Comparison of ENCODE assay signal across 10 cellular contexts in the genomic region with DNA sequence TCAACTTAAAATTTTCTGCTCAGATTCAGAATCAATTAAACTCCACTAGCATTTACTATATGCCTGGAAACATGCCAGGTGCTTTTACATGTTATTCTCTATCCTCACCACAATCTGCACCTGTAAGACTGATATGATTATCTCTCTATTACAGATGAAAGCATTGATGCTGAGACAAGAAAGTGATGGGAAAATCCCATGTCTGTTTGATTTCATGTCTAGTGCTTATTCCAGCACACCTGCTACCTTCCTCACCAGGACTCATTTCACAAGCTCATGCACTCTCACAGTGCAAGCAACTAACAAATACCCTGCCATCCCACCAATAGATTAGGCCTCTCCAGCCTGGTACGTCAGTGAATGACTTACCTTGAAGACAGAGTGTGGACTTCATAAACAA. TPM values are rescaled to one million over a fixed set of nuclear protein-coding genes. Genes with fewer than 3 reads are reported as not detected.
DNase-seq lines count a peak whose midpoint lies in the region; ATAC-seq and TF ChIP-seq lines count a peak whose summit lies in the region.
"Had no signal": no experiment of that assay in that cellular context is flagged by ENCODE, and none has a peak within 500 bp of the region (broad histone marks: within the 10 kb centered on the region; RNA-seq: fewer than 3 reads in every experiment).

No MANE protein-coding gene starts in this region.

- no peak overlapping the region for H3K9ac ChIP-seq in colonic mucosa (ENCODE audit: low read depth in 2 of 2, low read length in 2 of 2)
- H3K9ac ChIP-seq: BLaER1 treated with 17β-estradiol and CSF1 and Interleukin-3, amounts not matched to agents 10 nM and 100 nM had no signal

- CTCF ChIA-PET in T-cell (lab: Charles Lee): interaction anchor here in 1 of 2 donors (2.2 kb wide), 1 partner anchor 23 kb away, joined by 7 read pairs; no protein-coding TSS in a partner anchor

- TF ChIP-seq CTCF in right atrium auricular region (IDR thresholded peaks at IDR 0.05): no peak
- no peak for TF ChIP-seq CTCF in foreskin fibroblast (IDR thresholded peaks at IDR 0.05; ENCODE audit: low read depth, low read length)
- no peak for TF ChIP-seq CTCF in colonic mucosa (IDR thresholded peaks at IDR 0.05)

- H3K4me3 ChIP-seq in right cardiac atrium (ENCODE audit: low read length) (no peak overlapping the region), right atrium auricular region (no peak overlapping the region), foreskin fibroblast (ENCODE audit: low read depth in 1 of 2, low read length in 2 of 2) (no peak overlapping the region), colonic mucosa (no peak overlapping the region)
- H3K4me3 ChIP-seq: BLaER1 treated with 17β-estradiol and CSF1 and Interleukin-3, amounts not matched to agents 10 nM and 100 nM; SK-N-MC had no signal

- H3K4me1 ChIP-seq in right cardiac atrium (ENCODE audit: control insufficient read depth, insufficient read depth, low read length) (peaks cover 2% of the 10 kb centered on the region), right atrium auricular region (peaks cover 0 to 8% of the 10 kb centered on the region in 2 donors), colonic mucosa (no peaks in the 10 kb centered on the region)

- no peak for DNase-seq in right cardiac atrium
- no peak for DNase-seq in right atrium auricular region (ENCODE audit: low spot score)
- peak in 13 of 34 experiments; percentile 2 to 38 (median 12) for DNase-seq in T-cell
- DNase-seq in foreskin fibroblast: no peak
- no peak for DNase-seq in glomerular visceral epithelial cell (ENCODE audit: extremely low spot score)
- no peak for DNase-seq in colonic mucosa

- H3K27ac Mint-ChIP-seq in T-cell: peak overlapping the region; percentile 36 to 56
- peak overlapping the region; percentile 53 for H3K27ac Mint-ChIP-seq in stimulated activated naive CD8-positive, alpha-beta T cell treated with anti-CD3 and anti-CD28 coated beads, Interleukin-15, Interleukin-2, amounts not matched to agents 100 ng/mL and 50 ng/mL, for 24 hours

- H3K27me3 ChIP-seq in right cardiac atrium (ENCODE audit: control insufficient read depth, insufficient read depth) (no peaks in the 10 kb centered on the region), right atrium auricular region (no peaks in the 10 kb centered on the region), colonic mucosa (no peaks in the 10 kb centered on the region)

- peaks cover 22 to 36% (median 23%) of the 10 kb centered on the region in 3 donors for H3K4me1 Mint-ChIP-seq in T-cell
- H3K4me1 Mint-ChIP-seq in stimulated activated naive CD8-positive, alpha-beta T cell treated with anti-CD3 and anti-CD28 coated beads, Interleukin-15, Interleukin-2, amounts not matched to agents 100 ng/mL and 50 ng/mL, for 24 hours (ENCODE audit: low read depth): peaks cover 53% of the 10 kb centered on the region

- H3K9me3 ChIP-seq in right cardiac atrium (ENCODE audit: control insufficient read depth, low read length): no peaks in the 10 kb centered on the region
- no peaks in the 10 kb centered on the region for H3K9me3 ChIP-seq in right atrium auricular region
- no peaks in the 10 kb centered on the region for H3K9me3 ChIP-seq in colonic mucosa

- no peaks in the 10 kb centered on the region for H3K36me3 Mint-ChIP-seq in T-cell
- no peaks in the 10 kb centered on the region for H3K36me3 Mint-ChIP-seq in stimulated activated naive CD8-positive, alpha-beta T cell treated with anti-CD3 and anti-CD28 coated beads, Interleukin-15, Interleukin-2, amounts not matched to agents 100 ng/mL and 50 ng/mL, for 24 hours (ENCODE audit: low read depth)

- H3K27me3 Mint-ChIP-seq in T-cell: no peaks in the 10 kb centered on the region
- H3K27me3 Mint-ChIP-seq in stimulated activated naive CD8-positive, alpha-beta T cell treated with anti-CD3 and anti-CD28 coated beads, Interleukin-15, Interleukin-2, amounts not matched to agents 100 ng/mL and 50 ng/mL, for 24 hours: no peaks in the 10 kb centered on the region

- 79% methylated on average over 1 of the region's 1 CpG for WGBS in right cardiac atrium

- peak overlapping the region; percentile 37 for H3K27ac ChIP-seq in right cardiac atrium (ENCODE audit: low read length)
- H3K27ac ChIP-seq in right atrium auricular region: no peak overlapping the region
- no peak overlapping the region for H3K27ac ChIP-seq in colonic mucosa
- H3K27ac ChIP-seq: BLaER1 treated with 17β-estradiol and CSF1 and Interleukin-3, amounts not matched to agents 10 nM and 100 nM; SK-N-MC had no signal

- intact Hi-C loops in right cardiac atrium (cut with DNase I): no loop called here
- intact Hi-C loops in colonic mucosa (cut with DNase I): no loop called here

- no peak for ATAC-seq in right cardiac atrium
- ATAC-seq in HG02970 (IDR thresholded peaks at IDR 0.05; ENCODE audit: low FRiP score, unreplicated experiment): peak; percentile 47
- peak; percentile 61 to 96 (median 73) for ATAC-seq in T-cell (replicated peaks in 1 of 4)

- POLR2A ChIA-PET in T-cell (lab: Charles Lee): interaction anchor here in 1 of 2 donors (0.6 to 0.7 kb wide), 2 partner anchors 26 to 152 kb away, joined by 3 to 9 read pairs; no protein-coding TSS in a partner anchor

- no peak overlapping the region for H3K4me3 Mint-ChIP-seq in T-cell
- H3K4me3 Mint-ChIP-seq in stimulated activated naive CD8-positive, alpha-beta T cell treated with anti-CD3 and anti-CD28 coated beads, Interleukin-15, Interleukin-2, amounts not matched to agents 100 ng/mL and 50 ng/mL, for 24 hours: no peak overlapping the region

- H3K9me3 Mint-ChIP-seq in T-cell: no peaks in the 10 kb centered on the region
- H3K9me3 Mint-ChIP-seq in stimulated activated naive CD8-positive, alpha-beta T cell treated with anti-CD3 and anti-CD28 coated beads, Interleukin-15, Interleukin-2, amounts not matched to agents 100 ng/mL and 50 ng/mL, for 24 hours: no peaks in the 10 kb centered on the region

- H3K36me3 ChIP-seq in right atrium auricular region: no peaks in the 10 kb centered on the region
- H3K36me3 ChIP-seq in colonic mucosa: no peaks in the 10 kb centered on the region
- H3K36me3 ChIP-seq: BLaER1 treated with 17β-estradiol and CSF1 and Interleukin-3, amounts not matched to agents 10 nM and 100 nM had no signal

RNA-seq across cellular contexts. Expression of a gene that starts 25.0 kb away (rescaled TPM):
- total RNA-seq in right cardiac atrium (10 to 100 TPM; 70.0 to 77.3 (median 71.4) TPM), right atrium auricular region (10 to 100 TPM; 53.0 to 88.6 TPM), T-cell (10 to 100 TPM; 16.8 to 31.1 (median 27.7) TPM), colonic mucosa (10 to 100 TPM in 1 of 2 donors, 1 to 10 TPM in 1; 8.8 to 30.2 TPM)
- 45.8 TPM for polyA plus RNA-seq in right cardiac atrium

Comparison
In these comparisons a context has a peak if more than half of its experiments do, and no peak if none do; other contexts are left out.
1. ATAC-seq: peak in HG02970 (single experiment) and T-cell (4 of 4); none in right cardiac atrium (0 of 2).